15 cellular contexts compared by ENCODE assay signal in the genomic region with DNA sequence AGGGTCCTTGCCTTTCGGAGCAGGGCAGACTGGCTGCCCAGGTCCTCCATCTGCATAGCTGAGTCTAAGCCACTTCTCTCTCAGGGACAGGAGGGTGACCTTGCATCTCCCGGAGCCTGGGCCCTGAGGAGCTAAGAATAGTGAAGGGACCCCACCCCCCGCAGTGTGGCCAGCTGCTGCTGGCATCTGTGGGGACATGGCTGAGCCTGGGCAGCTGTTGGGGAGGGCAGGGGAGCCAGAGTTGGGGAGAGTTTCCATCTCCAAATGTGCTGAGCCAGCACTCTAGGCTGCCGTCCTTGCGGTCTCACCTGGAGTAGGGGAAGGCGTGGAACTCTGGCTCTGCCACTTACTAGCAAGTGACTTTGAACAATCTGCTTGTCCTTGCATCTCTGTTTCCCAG. TPM values are rescaled to one million over a fixed set of nuclear protein-coding genes. Genes with fewer than 3 reads are reported as not detected.
DNase-seq lines count a peak whose midpoint lies in the region; ATAC-seq and TF ChIP-seq lines count a peak whose summit lies in the region.
"Had no signal": no experiment of that assay in that cellular context is flagged by ENCODE, and none has a peak within 500 bp of the region (broad histone marks: within the 10 kb centered on the region; RNA-seq: fewer than 3 reads in every experiment).

No MANE protein-coding gene starts in this region.

- H3K9me3 ChIP-seq in heart left ventricle (no peaks in the 10 kb centered on the region), left ventricle myocardium inferior (replicated peaks) (no peaks in the 10 kb centered on the region), right cardiac atrium (ENCODE audit: control insufficient read depth, low read length) (no peaks in the 10 kb centered on the region), left lung (no peaks in the 10 kb centered on the region)
- H3K9me3 ChIP-seq: SJSA1 had no signal

- H3K36me3 ChIP-seq in heart left ventricle, result no peaks in the 10 kb centered on the region
- no peaks in the 10 kb centered on the region for H3K36me3 ChIP-seq in left ventricle myocardium inferior
- no peaks in the 10 kb centered on the region for H3K36me3 ChIP-seq in left lung
- H3K36me3 ChIP-seq: SJSA1 had no signal

- H3K27ac ChIP-seq in heart left ventricle, result no peak overlapping the region
- no peak overlapping the region for H3K27ac ChIP-seq in left ventricle myocardium inferior (replicated peaks)
- H3K27ac ChIP-seq in right cardiac atrium (ENCODE audit: low read length), result peak overlapping the region; percentile 36
- no peak overlapping the region for H3K27ac ChIP-seq in left lung
- H3K27ac ChIP-seq: SJSA1 had no signal

- intact Hi-C loops in heart left ventricle (cut with DNase I), result no loop called here
- intact Hi-C loops in left ventricle myocardium inferior (cut with micrococcal nuclease), result no loop called here
- intact Hi-C loops in right cardiac atrium (cut with DNase I), result no loop called here
- intact Hi-C loops in left lung (cut with DNase I), result no loop called here

- no peak for DNase-seq in heart left ventricle
- no peak for DNase-seq in left ventricle myocardium inferior
- DNase-seq in NCI-H524 (lab: John Stamatoyannopoulos, UW), result peak; percentile 85 to 96
- peak in 1 of 3 donors; percentile 24 for DNase-seq in right cardiac atrium
- DNase-seq in activated naive CD4-positive, alpha-beta T cell treated with Interleukin-2 at 50 U/mL for 16 hours, result no peak
- no peak for DNase-seq in left lung
- DNase-seq: C1 segment of cervical spinal cord, DMS153, H9, Kasumi-1, NCI-H1436 treated with DMSO at 0.1 percent for 48 hours, NCI-H446 treated with DMSO at 0.1 percent for 48 hours, SW 1271 had no signal

- 67 to 78% (median 71%) methylated on average over 5 to 6 of the region's 6 CpGs for WGBS in heart left ventricle, 4 donors
- 79% methylated on average over 6 of the region's 6 CpGs for WGBS in right cardiac atrium

- ATAC-seq in heart left ventricle, result peak in 3 of 4 donors; percentile 13 to 68 (median 62)
- peak; percentile 18 to 29 for ATAC-seq in right cardiac atrium
- no peak for ATAC-seq in GM19463 (IDR thresholded peaks at IDR 0.05; ENCODE audit: unreplicated experiment)
- ATAC-seq in left lung, result no peak

- TF ChIP-seq POLR2A in heart left ventricle (IDR thresholded peaks at IDR 0.05), result no peak

- H3K4me3 ChIP-seq in heart left ventricle (no peak overlapping the region), left ventricle myocardium inferior (no peak overlapping the region), right cardiac atrium (ENCODE audit: low read length) (no peak overlapping the region), left lung (no peak overlapping the region)
- H3K4me3 ChIP-seq: SJSA1 had no signal

- H3K27me3 ChIP-seq in heart left ventricle (peaks cover 0 to 9% (median 0%) of the 10 kb centered on the region in 9 donors), left ventricle myocardium inferior (ENCODE audit: low read depth) (peaks cover 28% of the 10 kb centered on the region), right cardiac atrium (ENCODE audit: control insufficient read depth, insufficient read depth) (no peaks in the 10 kb centered on the region), left lung (peaks cover 0 to 51% of the 10 kb centered on the region in 2 donors)
- H3K27me3 ChIP-seq: SJSA1 had no signal

- TF ChIP-seq CTCF in heart left ventricle (IDR thresholded peaks at IDR 0.05) (no peak), left ventricle myocardium inferior (IDR thresholded peaks at IDR 0.05; ENCODE audit: borderline replicate concordance) (no peak), left lung (IDR thresholded peaks at IDR 0.05) (no peak)

- peaks cover 0 to 8% (median 0%) of the 10 kb centered on the region in 12 donors for H3K4me1 ChIP-seq in heart left ventricle
- peaks cover 9% of the 10 kb centered on the region for H3K4me1 ChIP-seq in left ventricle myocardium inferior
- H3K4me1 ChIP-seq in right cardiac atrium (ENCODE audit: control insufficient read depth, insufficient read depth, low read length), result peaks cover 2% of the 10 kb centered on the region
- H3K4me1 ChIP-seq in left lung, result peaks cover 0 to 6% of the 10 kb centered on the region in 2 donors

RNA-seq across cellular contexts. Expression of a gene that starts 34.8 kb away (rescaled TPM):
- total RNA-seq in heart left ventricle (1 to 10 TPM in 4 of 9 donors, under 1 TPM in 5; 0.32 to 1.5 (median 0.85) TPM), left ventricle myocardium inferior (1.3 TPM), right cardiac atrium (1 to 10 TPM; 1.0 to 5.8 (median 1.3) TPM), left lung (under 1 TPM; 0.79 to 0.84 TPM)
- polyA plus RNA-seq in heart left ventricle (under 1 TPM; 0.65 to 0.93 TPM), right cardiac atrium (1.3 TPM)

Comparison
In these comparisons a context has a peak if more than half of its experiments do, and no peak if none do; other contexts are left out.
1. ATAC-seq: peak in heart left ventricle (3 of 4) and right cardiac atrium (2 of 2); none in GM19463 (single experiment) and left lung (single experiment).
2. DNase-seq: peak in NCI-H524 (2 of 2); none in heart left ventricle (0 of 5), left ventricle myocardium inferior (single experiment), activated naive CD4-positive, alpha-beta T cell treated with Interleukin-2 at 50 U/mL for 16 hours (single experiment) and left lung (0 of 2).